ENCODE assay signal across 10 cellular contexts in genomic region chr3:58013973-58014649, GRCh38. TPM values are rescaled to one million over a fixed set of nuclear protein-coding genes. Genes with fewer than 3 reads are reported as not detected.
DNase-seq lines count a peak whose midpoint lies in the region; ATAC-seq lines count a peak whose summit lies in the region.
"Had no signal": no experiment of that assay in that cellular context is flagged by ENCODE, and none has a peak within 500 bp of the region (broad histone marks: within the 10 kb centered on the region; RNA-seq: fewer than 3 reads in every experiment).

No MANE protein-coding gene starts in this region.

- no peaks in the 10 kb centered on the region for H3K9me3 Mint-ChIP-seq in effector memory CD8-positive, alpha-beta T cell

- DNase-seq in GM23248, result peak; percentile 98
- peak; percentile 84 for DNase-seq in astrocyte of the hippocampus (ENCODE audit: low read depth, low spot score)
- DNase-seq in hepatic stellate cell (ENCODE audit: low spot score), result peak; percentile 80
- DNase-seq in smooth muscle cell of the brain vasculature (ENCODE audit: low read depth, low spot score), result peak; percentile 79
- DNase-seq in RPMI8226, result no peak
- no peak for DNase-seq in kidney glomerular epithelial cell (lab: John Stamatoyannopoulos, UW)
- DNase-seq in effector memory CD8-positive, alpha-beta T cell, result no peak
- DNase-seq in NCI-H146 (lab: John Stamatoyannopoulos, UW), result no peak
- DNase-seq: NCI-H1694 treated with DMSO at 0.1 percent for 48 hours had no signal

- H3K9me3 ChIP-seq in GM23248 (ENCODE audit: low read depth), result no peaks in the 10 kb centered on the region

- H4K20me1 ChIP-seq in GM23248 (ENCODE audit: insufficient read depth), result peaks cover 5% of the 10 kb centered on the region

- WGBS in GM23248 (ENCODE audit: low coverage in 1 of 2, low lambda C conversion rate in 2 of 2, missing lambda C conversion rate in 2 of 2), 2 experiments, result 3 to 6% methylated on average over 10 of the region's 10 CpGs

- peak overlapping the region; percentile 58 for H3K27ac ChIP-seq in GM23248

- H3K36me3 ChIP-seq in GM23248 (ENCODE audit: low read depth), result no peaks in the 10 kb centered on the region

- H3K4me3 Mint-ChIP-seq in effector memory CD8-positive, alpha-beta T cell, result no peak overlapping the region

- in situ Hi-C loops in GM23248 (cut with MboI), result no loop called here

- peaks cover 4% of the 10 kb centered on the region for H3K36me3 Mint-ChIP-seq in effector memory CD8-positive, alpha-beta T cell (ENCODE audit: insufficient read depth)

- H3K4me1 ChIP-seq in GM23248 (ENCODE audit: insufficient read depth), result peaks cover 63% of the 10 kb centered on the region

- H3K4me3 ChIP-seq in GM23248, result peak overlapping the region; percentile 37
- H3K4me3 ChIP-seq: GM12878 had no signal

- peak overlapping the region; percentile 98 for H3K4me2 ChIP-seq in GM23248 (ENCODE audit: unreplicated experiment)

- no peaks in the 10 kb centered on the region for H3K27me3 ChIP-seq in GM23248 (replicated peaks; ENCODE audit: insufficient read depth)

- peaks cover 27 to 38% of the 10 kb centered on the region in 2 donors for H3K4me1 Mint-ChIP-seq in effector memory CD8-positive, alpha-beta T cell (ENCODE audit: low read depth in 2 of 2)

- H3F3A ChIP-seq in GM23248 (ENCODE audit: insufficient read depth), result peaks cover 44% of the 10 kb centered on the region

- H3K79me2 ChIP-seq in GM23248 (ENCODE audit: insufficient read depth), result peaks cover 98% of the 10 kb centered on the region

- no peak overlapping the region for H2AFZ ChIP-seq in GM23248

- H3K9ac ChIP-seq in GM23248, result peak overlapping the region; percentile 60

- H3K27me3 Mint-ChIP-seq in effector memory CD8-positive, alpha-beta T cell, result no peaks in the 10 kb centered on the region

- H3K27ac Mint-ChIP-seq in effector memory CD8-positive, alpha-beta T cell, result no peak overlapping the region

- no peak for ATAC-seq in effector memory CD8-positive, alpha-beta T cell (replicated peaks)
- ATAC-seq: GM12878 had no signal

- H3K9me2 ChIP-seq in GM23248 (ENCODE audit: insufficient read depth), result no peaks in the 10 kb centered on the region

RNA-seq across cellular contexts. Expression of gene FLNB, which starts 5.9 kb away (rescaled TPM):
- 186 and 199 TPM in 2 replicates for total RNA-seq in GM23248 (2014; rRNA removed; shearing (Covaris generic))
- polyA plus RNA-seq in GM23248 (2016; fragmentation: Nextera tagmentation; extraction: Ambion mirVana), result 60.6 and 61.7 TPM in 2 replicates

Comparison
In these comparisons a context has a peak if more than half of its experiments do, and no peak if none do; other contexts are left out.
1. DNase-seq: peak in GM23248 (single experiment), astrocyte of the hippocampus (single experiment), hepatic stellate cell (single experiment) and smooth muscle cell of the brain vasculature (single experiment); none in RPMI8226 (single experiment), kidney glomerular epithelial cell (single experiment), effector memory CD8-positive, alpha-beta T cell (0 of 3) and NCI-H146 (single experiment).